In genomic region chr11:111229604-111230003, GRCh38 we compare ENCODE assay signal across 14 cellular contexts. TPM values are rescaled to one million over a fixed set of nuclear protein-coding genes. Genes with fewer than 3 reads are reported as not detected.
A peak's percentile ranks its signal among the peaks of the same experiment; 100 is the strongest.
DNase-seq lines count a peak whose midpoint lies in the region; ATAC-seq and TF ChIP-seq lines count a peak whose summit lies in the region.
"Had no signal": no experiment of that assay in that cellular context is flagged by ENCODE, and none has a peak within 500 bp of the region (broad histone marks: within the 10 kb centered on the region; RNA-seq: fewer than 3 reads in every experiment).

No MANE protein-coding gene starts in this region.

- peak overlapping the region; percentile 1 for H3K27ac ChIP-seq in OCI-LY1 (ENCODE audit: low read depth, low read length, poor library complexity, severe bottlenecking)
- H3K27ac ChIP-seq: coronary artery, right lobe of liver had no signal

- no peaks in the 10 kb centered on the region for H3K9me2 ChIP-seq in OCI-LY1 (ENCODE audit: low read depth, low read length)

- peak overlapping the region; percentile 46 for H3K4me3 Mint-ChIP-seq in activated T-helper 17 cell treated with anti-CD3 and anti-CD28 coated beads, Interleukin-2, amount 50 U/mL, for 72 hours

- peaks cover 6% of the 10 kb centered on the region for H3K4me1 Mint-ChIP-seq in activated T-helper 17 cell treated with anti-CD3 and anti-CD28 coated beads, Interleukin-2, amount 50 U/mL, for 72 hours

- peaks cover 33% of the 10 kb centered on the region for H3K4me1 ChIP-seq in OCI-LY1 (ENCODE audit: insufficient read depth, low read length, severe bottlenecking)

- H3F3A ChIP-seq in OCI-LY1 (ENCODE audit: insufficient read depth, low read length), result no peaks in the 10 kb centered on the region

- no peak overlapping the region for H3K4me3 ChIP-seq in OCI-LY1 (ENCODE audit: low read depth, low read length, poor library complexity, severe bottlenecking)

- no peak overlapping the region for H2AFZ ChIP-seq in OCI-LY1 (ENCODE audit: low read length)

- no peaks in the 10 kb centered on the region for H4K20me1 ChIP-seq in OCI-LY1 (ENCODE audit: insufficient read depth, low read length)

- H3K4me2 ChIP-seq in OCI-LY1 (ENCODE audit: low read length), result peak overlapping the region; percentile 71; the same call in 1 of the 2 replicates

- no peaks in the 10 kb centered on the region for H3K36me3 ChIP-seq in OCI-LY1 (ENCODE audit: insufficient read depth, low read length)
- H3K36me3 ChIP-seq: right lobe of liver, transverse colon had no signal

- DNase-seq in activated naive CD4-positive, alpha-beta T cell treated with Interleukin-2 at 50 U/mL for 16 hours, result peak; percentile 9
- DNase-seq in activated naive CD4-positive, alpha-beta T cell treated with anti-CD3 and anti-CD28 coated beads, Interleukin-2, amount 50 U/mL, for 16 hours, result no peak
- peak; percentile 17 for DNase-seq in stimulated activated naive CD8-positive, alpha-beta T cell treated with anti-CD3 and anti-CD28 coated beads, Interleukin-15, Interleukin-2, amounts not matched to agents 100 U/mL and 50 U/mL, for 24 hours
- DNase-seq in EL, result no peak
- no peak for DNase-seq in superior temporal gyrus (ENCODE audit: extremely low spot score)
- DNase-seq in HPDE6-E6E7 (ENCODE audit: extremely low spot score), result no peak

- H3K36me3 Mint-ChIP-seq in activated T-helper 17 cell treated with anti-CD3 and anti-CD28 coated beads, Interleukin-2, amount 50 U/mL, for 72 hours (ENCODE audit: low read depth), result no peaks in the 10 kb centered on the region

- H3K9me3 Mint-ChIP-seq in activated T-helper 17 cell treated with anti-CD3 and anti-CD28 coated beads, Interleukin-2, amount 50 U/mL, for 72 hours, result no peaks in the 10 kb centered on the region

- ATAC-seq in activated T-helper 17 cell treated with anti-CD3 and anti-CD28 coated beads, Interleukin-2, amount 50 U/mL, for 72 hours (replicated peaks), result peak; percentile 19
- ATAC-seq in stimulated activated naive CD8-positive, alpha-beta T cell treated with anti-CD3 and anti-CD28 coated beads, Interleukin-15, Interleukin-2, amounts not matched to agents 100 U/mL and 50 U/mL, for 24 hours, result no peak

- no peaks in the 10 kb centered on the region for H3K27me3 ChIP-seq in OCI-LY1 (ENCODE audit: insufficient read depth, low read length)
- H3K27me3 ChIP-seq: right lobe of liver, transverse colon had no signal

- peaks cover 9% of the 10 kb centered on the region for H3K9me3 ChIP-seq in OCI-LY1 (ENCODE audit: low read length)
- H3K9me3 ChIP-seq: right lobe of liver, transverse colon had no signal

- H3K79me2 ChIP-seq in OCI-LY1 (ENCODE audit: insufficient read depth, low read length), result no peaks in the 10 kb centered on the region

- peaks cover 26% of the 10 kb centered on the region for H3K27me3 Mint-ChIP-seq in activated T-helper 17 cell treated with anti-CD3 and anti-CD28 coated beads, Interleukin-2, amount 50 U/mL, for 72 hours

- H3K27ac Mint-ChIP-seq in activated T-helper 17 cell treated with anti-CD3 and anti-CD28 coated beads, Interleukin-2, amount 50 U/mL, for 72 hours, result no peak overlapping the region

- H3K9ac ChIP-seq in OCI-LY1 (ENCODE audit: low read length), result no peak overlapping the region

- TF ChIP-seq CTCF in OCI-LY1 (IDR thresholded peaks at IDR 0.05; ENCODE audit: low read length), result no peak

RNA-seq across cellular contexts. Expression of gene POU2AF2, which starts 15.9 kb away (rescaled TPM):
- total RNA-seq in activated T-helper 17 cell treated with anti-CD3 and anti-CD28 coated beads, Interleukin-2, amount 50 U/mL, for 72 hours, result under 1 TPM in 1 of 2 donors, not detected in 1; 0.42 TPM
- total RNA-seq: aorta, esophagus mucosa, kidney epithelial cell, right lobe of liver had no signal

Comparison
In these comparisons a context has a peak if more than half of its experiments do, and no peak if none do; other contexts are left out.
1. DNase-seq: peak in activated naive CD4-positive, alpha-beta T cell treated with Interleukin-2 at 50 U/mL for 16 hours (single experiment) and stimulated activated naive CD8-positive, alpha-beta T cell treated with anti-CD3 and anti-CD28 coated beads, Interleukin-15, Interleukin-2, amounts not matched to agents 100 U/mL and 50 U/mL, for 24 hours (single experiment); none in activated naive CD4-positive, alpha-beta T cell treated with anti-CD3 and anti-CD28 coated beads, Interleukin-2, amount 50 U/mL, for 16 hours (single experiment), EL (single experiment), superior temporal gyrus (single experiment) and HPDE6-E6E7 (single experiment).